Comparison of ENCODE assay signal across 12 cellular contexts in the genomic region with DNA sequence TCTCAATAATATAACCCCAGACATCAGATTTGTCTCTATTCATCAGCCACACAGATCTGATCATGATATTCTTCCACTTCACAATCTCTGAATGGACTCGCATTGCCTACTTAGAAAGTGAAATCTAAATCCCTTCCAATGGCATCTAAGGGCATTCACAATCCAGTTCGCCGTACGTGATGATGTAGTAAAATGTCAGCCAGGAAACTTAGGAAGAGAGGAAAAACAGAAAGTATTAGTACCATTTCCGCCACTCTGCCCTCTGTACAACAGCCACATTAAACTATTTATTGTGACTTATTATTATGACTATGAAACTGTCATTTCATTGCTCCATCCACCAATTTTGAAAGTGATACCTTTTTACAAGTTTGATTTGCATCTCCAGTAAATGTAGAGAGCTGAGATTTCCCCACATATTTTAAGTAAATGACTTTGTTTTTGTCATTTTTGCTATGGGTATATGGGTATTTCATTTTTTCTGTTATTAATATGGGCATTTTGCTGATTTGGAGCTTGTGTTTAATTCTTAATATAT.
A peak's percentile ranks its signal among the peaks of the same experiment; 100 is the strongest.
DNase-seq lines count a peak whose midpoint lies in the region; ATAC-seq and TF ChIP-seq lines count a peak whose summit lies in the region.
"Had no signal": no experiment of that assay in that cellular context is flagged by ENCODE, and none has a peak within 500 bp of the region (broad histone marks: within the 10 kb centered on the region; RNA-seq: fewer than 3 reads in every experiment).

No MANE protein-coding gene starts in this region.

- intact Hi-C loops in MCF 10A (cut with micrococcal nuclease) (no loop called here), posterior cingulate gyrus (cut with DNase I) (no loop called here)

- DNase-seq in dermis microvascular lymphatic vessel endothelial cell (ENCODE audit: low read depth in 2 of 2), result peak; percentile 42 to 83
- no peak for DNase-seq in EL
- DNase-seq in MCF 10A (ENCODE audit: unreplicated experiment), result no peak
- no peak for DNase-seq in posterior cingulate gyrus
- DNase-seq: activated effector memory CD4-positive, alpha-beta T cell treated with anti-CD3 and anti-CD28 coated beads, Interleukin-2, amount 50 U/mL, for 16 hours; NCI-H446; pancreas; stomach; WERI-Rb-1 had no signal

- no peak overlapping the region for H3K4me3 Mint-ChIP-seq in MCF 10A (ENCODE audit: unreplicated experiment)

- H3K27me3 Mint-ChIP-seq in MCF 10A (ENCODE audit: insufficient read depth, unreplicated experiment), result no peaks in the 10 kb centered on the region

- BruUV-seq in MCF 10A (replicated peaks; lab: Mats Ljungman, UMichigan), result no TSS peak

- H3K4me1 Mint-ChIP-seq in MCF 10A (ENCODE audit: insufficient read depth, unreplicated experiment), result peaks cover 21% of the 10 kb centered on the region

- POLR2A ChIA-PET in MCF 10A (lab: Yijun Ruan, JAX), result no interaction called here

- no peak for TF ChIP-seq CTCF in MCF 10A (IDR thresholded peaks at IDR 0.05; ENCODE audit: unreplicated experiment)

- peak; percentile 48 for ATAC-seq in GM18868 (IDR thresholded peaks at IDR 0.05; ENCODE audit: unreplicated experiment)
- ATAC-seq in GM21447 (IDR thresholded peaks at IDR 0.05; ENCODE audit: unreplicated experiment), result peak; percentile 36
- peak; percentile 56 for ATAC-seq in HG03097 (IDR thresholded peaks at IDR 0.05; ENCODE audit: low FRiP score, unreplicated experiment)
- ATAC-seq: pancreas had no signal

- CTCF ChIA-PET in MCF 10A (lab: Yijun Ruan, JAX), result interaction anchor here (1.3 kb wide), 1 partner anchor 137 kb away, joined by 3 read pairs; no protein-coding TSS in a partner anchor

- H3K9me3 Mint-ChIP-seq in MCF 10A (ENCODE audit: unreplicated experiment), result no peaks in the 10 kb centered on the region

- no peaks in the 10 kb centered on the region for H3K36me3 Mint-ChIP-seq in MCF 10A (ENCODE audit: insufficient read depth, unreplicated experiment)

- no peak overlapping the region for H3K27ac Mint-ChIP-seq in MCF 10A (ENCODE audit: low read depth, unreplicated experiment)

Comparison
In these comparisons a context has a peak if more than half of its experiments do, and no peak if none do; other contexts are left out.
1. DNase-seq: peak in dermis microvascular lymphatic vessel endothelial cell (2 of 2); none in EL (single experiment), MCF 10A (single experiment) and posterior cingulate gyrus (0 of 10).
2. Peak in every context shown above with its lines, with median percentiles within 50 percentile points of each other: ATAC-seq.